ENCODE assay signal across 1 cellular context in genomic region chr11:91792779-91793262, GRCh38.
TF ChIP-seq lines count a peak whose summit lies in the region.

No MANE protein-coding gene starts in this region.

TF ChIP-seq in K562, 482 proteins besides CTCF, POLR2A, EP300 and RAD21 (continued from another document):
- TF ChIP-seq ZBTB49 (CRISPR knock-in tag; IDR thresholded peaks at IDR 0.05; ENCODE audit: borderline replicate concordance) (no peak), HDAC2 (IDR thresholded peaks at IDR 0.05) (0 out of 2 replicates have a peak, but pooled peaks have one; percentile 80), CBFB (CRISPR knock-in tag; IDR thresholded peaks at IDR 0.05) (no peak), TCF3 (CRISPR knock-in tag; IDR thresholded peaks at IDR 0.05) (peak; percentile 92), CBX2 (IDR thresholded peaks at IDR 0.05; ENCODE audit: insufficient read depth, low read length, poor library complexity, severe bottlenecking) (no peak), ETV1 (tag; conservative IDR thresholded peaks at IDR 0.05; ENCODE audit: low read depth) (peak; percentile 48), MECOM (CRISPR knock-in tag; IDR thresholded peaks at IDR 0.05) (0 out of 2 replicates have a peak, but pooled peaks have one; percentile 16), ZNF24 (IDR thresholded peaks at IDR 0.05) (peak; percentile 47; the same call in 1 of the 2 replicates), BACH1 (tag; IDR thresholded peaks at IDR 0.05) (0 out of 2 replicates have a peak, but pooled peaks have one; percentile 49), NRF1 (conservative IDR thresholded peaks at IDR 0.05 in 1 of 2, IDR thresholded peaks at IDR 0.05 in 1 of 2) (peak; percentile 82 to 84), TEAD4 (IDR thresholded peaks at IDR 0.05; ENCODE audit: low read length) (peak; percentile 86), TEAD4 (CRISPR knock-in tag; IDR thresholded peaks at IDR 0.05; ENCODE audit: borderline replicate concordance) (no peak), CCNT2 (IDR thresholded peaks at IDR 0.05; ENCODE audit: borderline replicate concordance, extremely low read depth, insufficient read length, low read depth, low read length) (peak; percentile 35), PRPF4 (IDR thresholded peaks at IDR 0.05; ENCODE audit: insufficient read depth, low read depth, low read length, poor library complexity, severe bottlenecking) (no peak), CREM (IDR thresholded peaks at IDR 0.05; ENCODE audit: low read depth) (peak; percentile 55), AFF4 (CRISPR knock-in tag; IDR thresholded peaks at IDR 0.05) (peak; percentile 31; the same call in 1 of the 2 replicates), SP1 (CRISPR knock-in tag; IDR thresholded peaks at IDR 0.05) (peak; percentile 57; the same call in 1 of the 2 replicates), LEF1 (IDR thresholded peaks at IDR 0.05) (peak; percentile 74; the same call in 1 of the 2 replicates), EHMT2 (IDR thresholded peaks at IDR 0.05) (peak; percentile 77), SMAD4 (CRISPR knock-in tag; conservative IDR thresholded peaks at IDR 0.05) (no peak; the same call in none of the 2 replicates)
- TF ChIP-seq, protein P1, sequence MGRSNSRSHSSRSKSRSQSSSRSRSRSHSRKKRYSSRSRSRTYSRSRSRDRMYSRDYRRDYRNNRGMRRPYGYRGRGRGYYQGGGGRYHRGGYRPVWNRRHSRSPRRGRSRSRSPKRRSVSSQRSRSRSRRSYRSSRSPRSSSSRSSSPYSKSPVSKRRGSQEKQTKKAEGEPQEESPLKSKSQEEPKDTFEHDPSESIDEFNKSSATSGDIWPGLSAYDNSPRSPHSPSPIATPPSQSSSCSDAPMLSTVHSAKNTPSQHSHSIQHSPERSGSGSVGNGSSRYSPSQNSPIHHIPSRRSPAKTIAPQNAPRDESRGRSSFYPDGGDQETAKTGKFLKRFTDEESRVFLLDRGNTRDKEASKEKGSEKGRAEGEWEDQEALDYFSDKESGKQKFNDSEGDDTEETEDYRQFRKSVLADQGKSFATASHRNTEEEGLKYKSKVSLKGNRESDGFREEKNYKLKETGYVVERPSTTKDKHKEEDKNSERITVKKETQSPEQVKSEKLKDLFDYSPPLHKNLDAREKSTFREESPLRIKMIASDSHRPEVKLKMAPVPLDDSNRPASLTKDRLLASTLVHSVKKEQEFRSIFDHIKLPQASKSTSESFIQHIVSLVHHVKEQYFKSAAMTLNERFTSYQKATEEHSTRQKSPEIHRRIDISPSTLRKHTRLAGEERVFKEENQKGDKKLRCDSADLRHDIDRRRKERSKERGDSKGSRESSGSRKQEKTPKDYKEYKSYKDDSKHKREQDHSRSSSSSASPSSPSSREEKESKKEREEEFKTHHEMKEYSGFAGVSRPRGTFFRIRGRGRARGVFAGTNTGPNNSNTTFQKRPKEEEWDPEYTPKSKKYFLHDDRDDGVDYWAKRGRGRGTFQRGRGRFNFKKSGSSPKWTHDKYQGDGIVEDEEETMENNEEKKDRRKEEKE (IDR thresholded peaks at IDR 0.05; ENCODE audit: borderline replicate concordance in 1 of 2, control insufficient read depth in 1 of 2, low read depth in 2 of 2, low read length in 1 of 2): no peak
- TF ChIP-seq, protein P2, sequence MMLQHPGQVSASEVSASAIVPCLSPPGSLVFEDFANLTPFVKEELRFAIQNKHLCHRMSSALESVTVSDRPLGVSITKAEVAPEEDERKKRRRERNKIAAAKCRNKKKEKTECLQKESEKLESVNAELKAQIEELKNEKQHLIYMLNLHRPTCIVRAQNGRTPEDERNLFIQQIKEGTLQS (IDR thresholded peaks at IDR 0.05): peak; percentile 93
- TF ChIP-seq, protein P2 (CRISPR knock-in tag; conservative IDR thresholded peaks at IDR 0.05): peak; percentile 81; the same call in 1 of the 2 replicates
TF ChIP-seq in K562: peak in this region for 109.
